8 cellular contexts compared by ENCODE assay signal in genomic region chr15:74432968-74433591, GRCh38. TPM values are rescaled to one million over a fixed set of nuclear protein-coding genes. Genes with fewer than 3 reads are reported as not detected.
DNase-seq lines count a peak whose midpoint lies in the region; ATAC-seq and TF ChIP-seq lines count a peak whose summit lies in the region.

No MANE protein-coding gene starts in this region.

- H3K4me3 ChIP-seq in CD8-positive, alpha-beta T cell (ENCODE audit: low read depth, low read length) = peak overlapping the region; percentile 68
- peak overlapping the region; percentile 78 to 92 for H3K4me3 ChIP-seq in testis

- H3K27ac Mint-ChIP-seq in CD8-positive, alpha-beta T cell = no peak overlapping the region
- H3K27ac Mint-ChIP-seq in activated naive CD4-positive, alpha-beta T cell treated with anti-CD3 and anti-CD28 coated beads, Interleukin-2, amount 50 U/mL, for 72 hours = peak overlapping the region; percentile 81 to 82

- CTCF ChIA-PET in CD8-positive, alpha-beta T cell (lab: Charles Lee) = interaction anchor here (32.4 kb wide), 1 partner anchor 54 kb away, joined by 717 read pairs; no protein-coding TSS in a partner anchor

- 0% methylated on average over 49 of the region's 64 CpGs; no CpG with 5 or more reads in 1 of the 2 donors for WGBS in testis, 2 donors

- H3K36me3 ChIP-seq in CD8-positive, alpha-beta T cell (ENCODE audit: insufficient read depth, low read length) = no peaks in the 10 kb centered on the region
- no peaks in the 10 kb centered on the region for H3K36me3 ChIP-seq in testis (ENCODE audit: low read depth, missing control alignments)

- POLR2A ChIA-PET in CD8-positive, alpha-beta T cell (lab: Charles Lee) = interaction anchor here (1.3 to 3.5 kb wide), 2 partner anchors 49 to 57 kb away, joined by 3 to 11 read pairs; no protein-coding TSS in a partner anchor

- no peaks in the 10 kb centered on the region for H3K27me3 ChIP-seq in CD8-positive, alpha-beta T cell (ENCODE audit: insufficient read depth, low read length)
- H3K27me3 ChIP-seq in testis = no peaks in the 10 kb centered on the region

- TF ChIP-seq CTCF in CD8-positive, alpha-beta T cell (IDR thresholded peaks at IDR 0.05) = no peak
- TF ChIP-seq CTCF in testis (IDR thresholded peaks at IDR 0.05) = no peak

- H3K4me3 Mint-ChIP-seq in CD8-positive, alpha-beta T cell = peak overlapping the region; percentile 80

- H3K4me1 Mint-ChIP-seq in CD8-positive, alpha-beta T cell (ENCODE audit: low read depth) = peaks cover 38% of the 10 kb centered on the region

- no peaks in the 10 kb centered on the region for H3K27me3 Mint-ChIP-seq in CD8-positive, alpha-beta T cell (ENCODE audit: low read depth)

- H3K4me1 ChIP-seq in CD8-positive, alpha-beta T cell (ENCODE audit: insufficient read depth, low read length) = peaks cover 16% of the 10 kb centered on the region
- H3K4me1 ChIP-seq in testis = peaks cover 51% of the 10 kb centered on the region

- no peak for DNase-seq in CD8-positive, alpha-beta T cell
- DNase-seq in activated naive CD4-positive, alpha-beta T cell treated with anti-CD3 and anti-CD28 coated beads, Interleukin-2, amount 50 U/mL, for 72 hours (ENCODE audit: low spot score in 2 of 2) = no peak
- DNase-seq in iPS-NIHi11 (ENCODE audit: low spot score) = peak; percentile 76
- DNase-seq in testis = no peak
- no peak for DNase-seq in NCI-H2196 treated with DMSO at 0.1 percent for 48 hours (lab: John Stamatoyannopoulos, UW; ENCODE audit: unreplicated experiment)
- no peak for DNase-seq in retina
- DNase-seq in KG1 (lab: John Stamatoyannopoulos, UW) = no peak

- H3K9me3 ChIP-seq in CD8-positive, alpha-beta T cell (ENCODE audit: low read length) = no peaks in the 10 kb centered on the region
- no peaks in the 10 kb centered on the region for H3K9me3 ChIP-seq in testis

- ATAC-seq in CD8-positive, alpha-beta T cell = no peak
- ATAC-seq in HG02870 (IDR thresholded peaks at IDR 0.05; ENCODE audit: unreplicated experiment) = peak; percentile 8
- no peak for ATAC-seq in activated naive CD4-positive, alpha-beta T cell treated with anti-CD3 and anti-CD28 coated beads, Interleukin-2, amount 50 U/mL, for 72 hours

- peak overlapping the region; percentile 23 for H3K27ac ChIP-seq in CD8-positive, alpha-beta T cell (ENCODE audit: low read depth, low read length)
- H3K27ac ChIP-seq in testis = peak overlapping the region; percentile 79 to 89

- no peaks in the 10 kb centered on the region for H3K9me3 Mint-ChIP-seq in CD8-positive, alpha-beta T cell
- H3K9me3 Mint-ChIP-seq in activated naive CD4-positive, alpha-beta T cell treated with anti-CD3 and anti-CD28 coated beads, Interleukin-2, amount 50 U/mL, for 72 hours = no peaks in the 10 kb centered on the region

- no peak for TF ChIP-seq POLR2A in testis (IDR thresholded peaks at IDR 0.05)

- no peaks in the 10 kb centered on the region for H3K36me3 Mint-ChIP-seq in CD8-positive, alpha-beta T cell
- H3K36me3 Mint-ChIP-seq in activated naive CD4-positive, alpha-beta T cell treated with anti-CD3 and anti-CD28 coated beads, Interleukin-2, amount 50 U/mL, for 72 hours = peaks cover 26% of the 10 kb centered on the region in 2 donors

- intact Hi-C loops in CD8-positive, alpha-beta T cell (cut with DNase I, micrococcal nuclease) = loop anchor here (1.0 to 2.0 kb wide), 3 partner anchors 28 to 108 kb away; partner anchors contain the start of genes ARID3B (in 1 of the 2) and UBL7 (in 1 of the 2)
- intact Hi-C loops in testis (cut with DNase I; ENCODE audit: low total_unique reads) = no loop called here

RNA-seq across cellular contexts. Expression of gene SEMA7A, which starts 0.7 kb away (rescaled TPM):
- total RNA-seq in CD8-positive, alpha-beta T cell = 1 to 10 TPM; 8.8 to 9.4 TPM
- 10 to 100 TPM; 47.8 to 53.6 TPM for total RNA-seq in activated naive CD4-positive, alpha-beta T cell treated with anti-CD3 and anti-CD28 coated beads, Interleukin-2, amount 50 U/mL, for 72 hours
- 100 to 1,000 TPM; 217 to 220 TPM for total RNA-seq in testis
- polyA plus RNA-seq in testis (ENCODE audit: insufficient read depth, low read depth, low replicate concordance) = 80.7 TPM

RNA-seq across cellular contexts. Expression of gene UBL7, which starts 27.9 kb away (rescaled TPM):
- 10 to 100 TPM; 21.7 to 23.1 TPM for total RNA-seq in CD8-positive, alpha-beta T cell
- 10 to 100 TPM; 43.3 to 50.4 TPM for total RNA-seq in activated naive CD4-positive, alpha-beta T cell treated with anti-CD3 and anti-CD28 coated beads, Interleukin-2, amount 50 U/mL, for 72 hours
- 10 to 100 TPM; 61.9 to 70.6 TPM for total RNA-seq in testis
- polyA plus RNA-seq in testis (ENCODE audit: insufficient read depth, low read depth, low replicate concordance) = 104 TPM

Comparison
In these comparisons a context has a peak if more than half of its experiments do, and no peak if none do; other contexts are left out.
1. RNA of gene SEMA7A, which starts 0.7 kb away (total RNA-seq): 217 to 220 TPM in testis and 47.8 to 53.6 TPM in activated naive CD4-positive, alpha-beta T cell treated with anti-CD3 and anti-CD28 coated beads, Interleukin-2, amount 50 U/mL, for 72 hours; 8.8 to 9.4 TPM in CD8-positive, alpha-beta T cell; every median in the first group is over 4 times any median in the second.